ENCODE assay signal across 1 cellular context in the genomic region with DNA sequence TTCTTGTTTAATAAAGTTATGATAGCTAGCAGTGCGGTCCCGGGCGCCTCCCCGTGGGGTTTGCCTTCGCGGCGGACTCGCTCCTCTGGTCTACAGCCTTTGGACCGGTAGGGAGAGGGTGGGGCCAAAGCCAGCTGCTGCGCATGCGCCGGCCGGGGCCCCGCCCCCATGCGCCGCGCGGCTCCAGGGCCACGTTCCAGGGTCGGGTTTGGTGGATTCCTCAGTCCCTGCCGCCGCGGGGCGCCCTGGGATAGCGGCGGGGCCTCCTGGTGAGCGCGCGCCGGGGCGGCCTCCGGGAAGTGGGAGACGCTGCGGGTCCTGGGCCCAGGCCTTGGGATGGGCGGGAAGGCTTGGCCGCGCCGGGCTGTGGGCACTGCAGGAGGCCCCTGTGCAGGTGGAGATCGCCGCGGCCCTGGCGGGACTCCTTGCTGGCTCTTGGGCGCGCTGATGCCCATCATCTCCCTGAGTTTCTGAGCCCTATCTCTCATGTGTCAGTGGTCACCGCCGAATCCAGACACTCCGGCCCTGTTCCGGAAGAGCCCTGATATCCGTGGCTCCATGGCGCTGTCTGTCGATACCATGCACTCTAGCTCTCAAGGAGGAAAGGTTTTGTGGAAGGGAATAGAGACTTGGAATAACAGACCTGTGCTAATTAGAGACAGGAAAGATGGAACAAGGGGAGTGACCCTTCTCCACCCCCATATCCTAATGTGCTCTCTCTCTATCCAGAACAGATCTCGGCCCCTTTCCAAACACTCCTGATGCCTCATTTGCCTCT.
A peak's percentile ranks its signal among the peaks of the same experiment; 100 is the strongest.
TF ChIP-seq lines count a peak whose summit lies in the region.

Gene VARS2 (plus strand): TSS at position 163 of the 778 bp plus-strand sequence. CDS start 599 bp downstream, at position 762.

TF ChIP-seq in HepG2, 621 proteins besides CTCF, POLR2A, EP300 and RAD21 (continued from another document and continues in another):
- TF ChIP-seq ZSCAN12 (CRISPR knock-in tag; IDR thresholded peaks at IDR 0.05): peak; percentile 90; the same call in 1 of the 2 replicates
- TF ChIP-seq JDP2 (CRISPR knock-in tag; IDR thresholded peaks at IDR 0.05; ENCODE audit: borderline replicate concordance): no peak
- TF ChIP-seq PHF8 (CRISPR knock-in tag; IDR thresholded peaks at IDR 0.05): peak; percentile 98
- TF ChIP-seq, protein P1, sequence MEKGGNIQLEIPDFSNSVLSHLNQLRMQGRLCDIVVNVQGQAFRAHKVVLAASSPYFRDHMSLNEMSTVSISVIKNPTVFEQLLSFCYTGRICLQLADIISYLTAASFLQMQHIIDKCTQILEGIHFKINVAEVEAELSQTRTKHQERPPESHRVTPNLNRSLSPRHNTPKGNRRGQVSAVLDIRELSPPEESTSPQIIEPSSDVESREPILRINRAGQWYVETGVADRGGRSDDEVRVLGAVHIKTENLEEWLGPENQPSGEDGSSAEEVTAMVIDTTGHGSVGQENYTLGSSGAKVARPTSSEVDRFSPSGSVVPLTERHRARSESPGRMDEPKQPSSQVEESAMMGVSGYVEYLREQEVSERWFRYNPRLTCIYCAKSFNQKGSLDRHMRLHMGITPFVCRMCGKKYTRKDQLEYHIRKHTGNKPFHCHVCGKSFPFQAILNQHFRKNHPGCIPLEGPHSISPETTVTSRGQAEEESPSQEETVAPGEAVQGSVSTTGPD (CRISPR knock-in tag; IDR thresholded peaks at IDR 0.05): no peak
- TF ChIP-seq, protein P2, sequence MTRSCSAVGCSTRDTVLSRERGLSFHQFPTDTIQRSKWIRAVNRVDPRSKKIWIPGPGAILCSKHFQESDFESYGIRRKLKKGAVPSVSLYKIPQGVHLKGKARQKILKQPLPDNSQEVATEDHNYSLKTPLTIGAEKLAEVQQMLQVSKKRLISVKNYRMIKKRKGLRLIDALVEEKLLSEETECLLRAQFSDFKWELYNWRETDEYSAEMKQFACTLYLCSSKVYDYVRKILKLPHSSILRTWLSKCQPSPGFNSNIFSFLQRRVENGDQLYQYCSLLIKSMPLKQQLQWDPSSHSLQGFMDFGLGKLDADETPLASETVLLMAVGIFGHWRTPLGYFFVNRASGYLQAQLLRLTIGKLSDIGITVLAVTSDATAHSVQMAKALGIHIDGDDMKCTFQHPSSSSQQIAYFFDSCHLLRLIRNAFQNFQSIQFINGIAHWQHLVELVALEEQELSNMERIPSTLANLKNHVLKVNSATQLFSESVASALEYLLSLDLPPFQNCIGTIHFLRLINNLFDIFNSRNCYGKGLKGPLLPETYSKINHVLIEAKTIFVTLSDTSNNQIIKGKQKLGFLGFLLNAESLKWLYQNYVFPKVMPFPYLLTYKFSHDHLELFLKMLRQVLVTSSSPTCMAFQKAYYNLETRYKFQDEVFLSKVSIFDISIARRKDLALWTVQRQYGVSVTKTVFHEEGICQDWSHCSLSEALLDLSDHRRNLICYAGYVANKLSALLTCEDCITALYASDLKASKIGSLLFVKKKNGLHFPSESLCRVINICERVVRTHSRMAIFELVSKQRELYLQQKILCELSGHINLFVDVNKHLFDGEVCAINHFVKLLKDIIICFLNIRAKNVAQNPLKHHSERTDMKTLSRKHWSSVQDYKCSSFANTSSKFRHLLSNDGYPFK (CRISPR knock-in tag; IDR thresholded peaks at IDR 0.05; ENCODE audit: borderline replicate concordance): no peak; the same call in 1 of the 2 replicates
- 0 out of 2 replicates have a peak, but pooled peaks have one; percentile 26 for TF ChIP-seq ZNF775 (CRISPR knock-in tag; IDR thresholded peaks at IDR 0.05; ENCODE audit: borderline replicate concordance)
- TF ChIP-seq, protein P3, sequence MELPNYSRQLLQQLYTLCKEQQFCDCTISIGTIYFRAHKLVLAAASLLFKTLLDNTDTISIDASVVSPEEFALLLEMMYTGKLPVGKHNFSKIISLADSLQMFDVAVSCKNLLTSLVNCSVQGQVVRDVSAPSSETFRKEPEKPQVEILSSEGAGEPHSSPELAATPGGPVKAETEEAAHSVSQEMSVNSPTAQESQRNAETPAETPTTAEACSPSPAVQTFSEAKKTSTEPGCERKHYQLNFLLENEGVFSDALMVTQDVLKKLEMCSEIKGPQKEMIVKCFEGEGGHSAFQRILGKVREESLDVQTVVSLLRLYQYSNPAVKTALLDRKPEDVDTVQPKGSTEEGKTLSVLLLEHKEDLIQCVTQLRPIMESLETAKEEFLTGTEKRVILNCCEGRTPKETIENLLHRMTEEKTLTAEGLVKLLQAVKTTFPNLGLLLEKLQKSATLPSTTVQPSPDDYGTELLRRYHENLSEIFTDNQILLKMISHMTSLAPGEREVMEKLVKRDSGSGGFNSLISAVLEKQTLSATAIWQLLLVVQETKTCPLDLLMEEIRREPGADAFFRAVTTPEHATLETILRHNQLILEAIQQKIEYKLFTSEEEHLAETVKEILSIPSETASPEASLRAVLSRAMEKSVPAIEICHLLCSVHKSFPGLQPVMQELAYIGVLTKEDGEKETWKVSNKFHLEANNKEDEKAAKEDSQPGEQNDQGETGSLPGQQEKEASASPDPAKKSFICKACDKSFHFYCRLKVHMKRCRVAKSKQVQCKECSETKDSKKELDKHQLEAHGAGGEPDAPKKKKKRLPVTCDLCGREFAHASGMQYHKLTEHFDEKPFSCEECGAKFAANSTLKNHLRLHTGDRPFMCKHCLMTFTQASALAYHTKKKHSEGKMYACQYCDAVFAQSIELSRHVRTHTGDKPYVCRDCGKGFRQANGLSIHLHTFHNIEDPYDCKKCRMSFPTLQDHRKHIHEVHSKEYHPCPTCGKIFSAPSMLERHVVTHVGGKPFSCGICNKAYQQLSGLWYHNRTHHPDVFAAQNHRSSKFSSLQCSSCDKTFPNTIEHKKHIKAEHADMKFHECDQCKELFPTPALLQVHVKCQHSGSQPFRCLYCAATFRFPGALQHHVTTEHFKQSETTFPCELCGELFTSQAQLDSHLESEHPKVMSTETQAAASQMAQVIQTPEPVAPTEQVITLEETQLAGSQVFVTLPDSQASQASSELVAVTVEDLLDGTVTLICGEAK (IDR thresholded peaks at IDR 0.05): no peak
- TF ChIP-seq, protein P3 (CRISPR knock-in tag; IDR thresholded peaks at IDR 0.05): peak; percentile 96
- TF ChIP-seq TEF (CRISPR knock-in tag; IDR thresholded peaks at IDR 0.05): no peak
- no peak for TF ChIP-seq SP1 (IDR thresholded peaks at IDR 0.05)
- TF ChIP-seq SP1 (CRISPR knock-in tag; IDR thresholded peaks at IDR 0.05): peak; percentile 91
- TF ChIP-seq HNF4A (CRISPR knock-in tag; IDR thresholded peaks at IDR 0.05): peak; percentile 76
- TF ChIP-seq, protein P4, sequence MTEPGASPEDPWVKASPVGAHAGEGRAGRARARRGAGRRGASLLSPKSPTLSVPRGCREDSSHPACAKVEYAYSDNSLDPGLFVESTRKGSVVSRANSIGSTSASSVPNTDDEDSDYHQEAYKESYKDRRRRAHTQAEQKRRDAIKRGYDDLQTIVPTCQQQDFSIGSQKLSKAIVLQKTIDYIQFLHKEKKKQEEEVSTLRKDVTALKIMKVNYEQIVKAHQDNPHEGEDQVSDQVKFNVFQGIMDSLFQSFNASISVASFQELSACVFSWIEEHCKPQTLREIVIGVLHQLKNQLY (CRISPR knock-in tag; IDR thresholded peaks at IDR 0.05): peak; percentile 85
- peak; percentile 94 for TF ChIP-seq ELF3 (CRISPR knock-in tag; IDR thresholded peaks at IDR 0.05)
- peak; percentile 95 for TF ChIP-seq ARNT2 (CRISPR knock-in tag; IDR thresholded peaks at IDR 0.05; ENCODE audit: low read depth)
- TF ChIP-seq LCORL (IDR thresholded peaks at IDR 0.05): no peak
- TF ChIP-seq LCORL (CRISPR knock-in tag; IDR thresholded peaks at IDR 0.05): peak; percentile 96
- TF ChIP-seq ZBTB7B (CRISPR knock-in tag; IDR thresholded peaks at IDR 0.05): peak; percentile 91
- TF ChIP-seq ZNF879 (CRISPR knock-in tag; IDR thresholded peaks at IDR 0.05): peak; percentile 32; the same call in 1 of the 2 replicates
- peak; percentile 76 for TF ChIP-seq ESRRA (CRISPR knock-in tag; IDR thresholded peaks at IDR 0.05; ENCODE audit: low read depth)
- 0 out of 2 replicates have a peak, but pooled peaks have one; percentile 49 for TF ChIP-seq NR2C2 (CRISPR knock-in tag; IDR thresholded peaks at IDR 0.05; ENCODE audit: borderline replicate concordance)
- no peak for TF ChIP-seq BHLHE40 (IDR thresholded peaks at IDR 0.05; ENCODE audit: low read length)
- TF ChIP-seq ZNF709 (CRISPR knock-in tag; IDR thresholded peaks at IDR 0.05): peak; percentile 91
- peak; percentile 80 for TF ChIP-seq SP5 (CRISPR knock-in tag; IDR thresholded peaks at IDR 0.05; ENCODE audit: borderline replicate concordance, low read depth)
- peak; percentile 97 for TF ChIP-seq MYC (CRISPR knock-in tag; IDR thresholded peaks at IDR 0.05; ENCODE audit: borderline replicate concordance)
- no peak for TF ChIP-seq IKZF1 (IDR thresholded peaks at IDR 0.05)
- TF ChIP-seq ZBTB14 (CRISPR knock-in tag; IDR thresholded peaks at IDR 0.05): peak; percentile 81
- 0 out of 2 replicates have a peak, but pooled peaks have one; percentile 53 for TF ChIP-seq GLI4 (CRISPR knock-in tag; IDR thresholded peaks at IDR 0.05; ENCODE audit: borderline replicate concordance)
- TF ChIP-seq ZNF335 (CRISPR knock-in tag; IDR thresholded peaks at IDR 0.05): peak; percentile 82; the same call in 1 of the 2 replicates
- TF ChIP-seq ZBTB38 (CRISPR knock-in tag; IDR thresholded peaks at IDR 0.05): peak; percentile 96
- no peak for TF ChIP-seq SOX6 (IDR thresholded peaks at IDR 0.05)
- TF ChIP-seq SOX6 (CRISPR knock-in tag; IDR thresholded peaks at IDR 0.05): peak; percentile 72
- TF ChIP-seq, protein P5, sequence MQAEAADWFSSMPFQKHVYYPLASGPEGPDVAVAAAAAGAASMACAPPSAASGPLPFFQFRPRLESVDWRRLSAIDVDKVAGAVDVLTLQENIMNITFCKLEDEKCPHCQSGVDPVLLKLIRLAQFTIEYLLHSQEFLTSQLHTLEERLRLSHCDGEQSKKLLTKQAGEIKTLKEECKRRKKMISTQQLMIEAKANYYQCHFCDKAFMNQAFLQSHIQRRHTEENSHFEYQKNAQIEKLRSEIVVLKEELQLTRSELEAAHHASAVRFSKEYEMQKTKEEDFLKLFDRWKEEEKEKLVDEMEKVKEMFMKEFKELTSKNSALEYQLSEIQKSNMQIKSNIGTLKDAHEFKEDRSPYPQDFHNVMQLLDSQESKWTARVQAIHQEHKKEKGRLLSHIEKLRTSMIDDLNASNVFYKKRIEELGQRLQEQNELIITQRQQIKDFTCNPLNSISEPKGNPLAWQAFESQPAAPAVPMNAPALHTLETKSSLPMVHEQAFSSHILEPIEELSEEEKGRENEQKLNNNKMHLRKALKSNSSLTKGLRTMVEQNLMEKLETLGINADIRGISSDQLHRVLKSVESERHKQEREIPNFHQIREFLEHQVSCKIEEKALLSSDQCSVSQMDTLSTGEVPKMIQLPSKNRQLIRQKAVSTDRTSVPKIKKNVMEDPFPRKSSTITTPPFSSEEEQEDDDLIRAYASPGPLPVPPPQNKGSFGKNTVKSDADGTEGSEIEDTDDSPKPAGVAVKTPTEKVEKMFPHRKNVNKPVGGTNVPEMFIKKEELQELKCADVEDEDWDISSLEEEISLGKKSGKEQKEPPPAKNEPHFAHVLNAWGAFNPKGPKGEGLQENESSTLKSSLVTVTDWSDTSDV (CRISPR knock-in tag; IDR thresholded peaks at IDR 0.05): peak; percentile 80; the same call in 1 of the 2 replicates
- TF ChIP-seq ZNF776 (CRISPR knock-in tag; IDR thresholded peaks at IDR 0.05): peak; percentile 98
- peak; percentile 95 for TF ChIP-seq ZNF20 (CRISPR knock-in tag; IDR thresholded peaks at IDR 0.05)
- TF ChIP-seq ZNF235 (CRISPR knock-in tag; IDR thresholded peaks at IDR 0.05; ENCODE audit: borderline replicate concordance): peak; percentile 99
- TF ChIP-seq ZNF597 (CRISPR knock-in tag; IDR thresholded peaks at IDR 0.05): 0 out of 2 replicates have a peak, but pooled peaks have one; percentile 66
